4 cellular contexts compared by ENCODE assay signal in the genomic region with DNA sequence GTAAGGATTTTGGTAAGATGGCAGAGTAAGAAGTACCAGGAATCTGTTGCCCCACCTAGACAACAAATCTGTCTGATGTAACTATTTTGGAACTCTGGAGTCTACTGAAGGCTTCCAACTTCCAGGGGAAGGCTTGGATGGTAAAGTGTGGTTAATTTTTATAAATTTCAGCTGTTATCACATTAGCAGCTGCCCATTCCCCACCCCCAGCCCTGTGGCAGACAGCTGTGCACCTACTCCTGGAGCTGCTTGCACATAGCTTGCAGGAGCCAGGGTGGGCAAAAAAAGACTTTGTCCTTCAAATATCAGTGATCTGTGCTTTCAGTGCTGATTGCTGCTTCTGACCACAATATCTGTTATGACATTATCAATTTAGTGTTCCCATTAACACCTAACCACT. TPM values are rescaled to one million over a fixed set of nuclear protein-coding genes. Genes with fewer than 3 reads are reported as not detected.
"Had no signal": no experiment of that assay in that cellular context is flagged by ENCODE, and none has a peak within 500 bp of the region (broad histone marks: within the 10 kb centered on the region; RNA-seq: fewer than 3 reads in every experiment).

No MANE protein-coding gene starts in this region.

- H3K4me3 ChIP-seq: GM12878 had no signal

- DNase-seq: GDM1, GF-D8 had no signal

- ATAC-seq: GM12878 had no signal

RNA-seq across cellular contexts. Expression of gene FRMD5, which starts 47.4 kb away (rescaled TPM):
- total RNA-seq: G401 had no signal
